ENCODE assay signal across 18 cellular contexts in genomic region chr10:75115137-75115536, GRCh38. TPM values are rescaled to one million over a fixed set of nuclear protein-coding genes. Genes with fewer than 3 reads are reported as not detected.
DNase-seq lines count a peak whose midpoint lies in the region; ATAC-seq, FAIRE-seq and TF ChIP-seq lines count a peak whose summit lies in the region.
"Had no signal": no experiment of that assay in that cellular context is flagged by ENCODE, and none has a peak within 500 bp of the region (broad histone marks: within the 10 kb centered on the region; RNA-seq: fewer than 3 reads in every experiment).

No MANE protein-coding gene starts in this region.

- H3K4me2 ChIP-seq in BLaER1, result peak overlapping the region; percentile 54

- TF ChIP-seq POLR2A in H54 (IDR thresholded peaks at IDR 0.05; ENCODE audit: low read depth, low read length), result no peak

- peaks cover 10% of the 10 kb centered on the region for H3K36me3 Mint-ChIP-seq in activated T-helper 1 cell treated with anti-CD3 and anti-CD28 coated beads, Interleukin-12 subunit alpha, Interleukin-12 subunit beta, Interleukin-2, Interleukin-4 antibody, amounts not matched to agents 30 ng/mL and 10 ng/mL and 1 ng/mL, durations not matched to agents 14 hours and 24 hours and 36 hours (ENCODE audit: low read depth)
- H3K36me3 Mint-ChIP-seq in memory B cell, result peaks cover 2% of the 10 kb centered on the region
- H3K36me3 Mint-ChIP-seq in activated CD4-positive, alpha-beta T cell treated with anti-CD3 and anti-CD28 coated beads, Interleukin-2, amount 10 ng/mL, durations not matched to agents 24 days and 14 days (ENCODE audit: low read depth), result peaks cover 11% of the 10 kb centered on the region

- no peaks in the 10 kb centered on the region for H3K9me3 Mint-ChIP-seq in activated T-helper 1 cell treated with anti-CD3 and anti-CD28 coated beads, Interleukin-12 subunit alpha, Interleukin-12 subunit beta, Interleukin-2, Interleukin-4 antibody, amounts not matched to agents 30 ng/mL and 10 ng/mL and 1 ng/mL, durations not matched to agents 14 hours and 24 hours and 36 hours
- no peaks in the 10 kb centered on the region for H3K9me3 Mint-ChIP-seq in memory B cell
- H3K9me3 Mint-ChIP-seq in activated CD4-positive, alpha-beta T cell treated with anti-CD3 and anti-CD28 coated beads, Interleukin-2, amount 10 ng/mL, durations not matched to agents 24 days and 14 days, result no peaks in the 10 kb centered on the region
- H3K9me3 Mint-ChIP-seq: activated T-cell treated with anti-CD3 and anti-CD28 coated beads, Interleukin-2, amount 50 U/mL, for 4 hours had no signal

- no peaks in the 10 kb centered on the region for H3K27me3 Mint-ChIP-seq in activated T-helper 1 cell treated with anti-CD3 and anti-CD28 coated beads, Interleukin-12 subunit alpha, Interleukin-12 subunit beta, Interleukin-2, Interleukin-4 antibody, amounts not matched to agents 30 ng/mL and 10 ng/mL and 1 ng/mL, durations not matched to agents 14 hours and 24 hours and 36 hours (ENCODE audit: insufficient read depth)
- H3K27me3 Mint-ChIP-seq in memory B cell, result no peaks in the 10 kb centered on the region
- no peaks in the 10 kb centered on the region for H3K27me3 Mint-ChIP-seq in activated CD4-positive, alpha-beta T cell treated with anti-CD3 and anti-CD28 coated beads, Interleukin-2, amount 10 ng/mL, durations not matched to agents 24 days and 14 days
- H3K27me3 Mint-ChIP-seq: B cell had no signal

- no peak overlapping the region for H3K9ac ChIP-seq in BLaER1

- intact Hi-C loops in activated T-helper 1 cell treated with anti-CD3 and anti-CD28 coated beads, Interleukin-12 subunit alpha, Interleukin-12 subunit beta, Interleukin-2, Interleukin-4 antibody, amounts not matched to agents 30 ng/mL and 10 ng/mL and 1 ng/mL, durations not matched to agents 14 hours and 24 hours and 36 hours (cut with micrococcal nuclease), result no loop called here
- intact Hi-C loops in activated CD4-positive, alpha-beta T cell treated with anti-CD3 and anti-CD28 coated beads, Interleukin-2, amount 10 ng/mL, durations not matched to agents 24 days and 14 days (cut with micrococcal nuclease), result loop anchor here (10.0 kb wide), 1 partner anchor 940 kb away; no protein-coding TSS in a partner anchor

- no peak overlapping the region for H3K4me3 ChIP-seq in BLaER1
- H3K4me3 ChIP-seq: body of pancreas had no signal

- H3K9me3 ChIP-seq in BLaER1, result no peaks in the 10 kb centered on the region
- H3K9me3 ChIP-seq: body of pancreas had no signal

- no peak overlapping the region for H3K27ac ChIP-seq in BLaER1
- H3K27ac ChIP-seq: body of pancreas, epithelial cell of prostate, VCaP had no signal

- no peak for DNase-seq in H54 (ENCODE audit: insufficient read length, low spot score)
- DNase-seq in activated T-helper 1 cell treated with anti-CD3 and anti-CD28 coated beads, Interleukin-12 subunit alpha, Interleukin-12 subunit beta, Interleukin-2, Interleukin-4 antibody, amounts not matched to agents 30 ng/mL and 10 ng/mL and 1 ng/mL, durations not matched to agents 14 hours and 24 hours and 36 hours (ENCODE audit: low spot score), result no peak
- DNase-seq in memory B cell (ENCODE audit: low spot score in 2 of 2), result no peak
- DNase-seq in activated CD8-positive, alpha-beta memory T cell treated with anti-CD3 and anti-CD28 coated beads, Interleukin-2, amount 50 U/mL, for 48 hours, result no peak
- DNase-seq in stimulated activated CD8-positive, alpha-beta memory T cell treated with anti-CD3 and anti-CD28 coated beads, Interleukin-4, amount 100 ng/mL, for 48 hours, result no peak
- DNase-seq in activated CD4-positive, alpha-beta T cell treated with anti-CD3 and anti-CD28 coated beads, Interleukin-2, amount 10 ng/mL, durations not matched to agents 24 days and 14 days, result no peak
- DNase-seq: activated T-cell treated with anti-CD3 and anti-CD28 coated beads, Interleukin-2, amount 50 U/mL, for 4 hours; body of pancreas; stimulated activated CD4-positive, alpha-beta T cell treated with anti-CD3 and anti-CD28 coated beads, Interleukin-4, amount 100 ng/mL, for 4 hours; stimulated activated naive CD8-positive, alpha-beta T cell treated with anti-CD3 and anti-CD28 coated beads, Interleukin-15, Interleukin-2, amounts not matched to agents 100 U/mL and 50 U/mL, for 24 hours had no signal

- ATAC-seq in memory B cell (ENCODE audit: low read depth), result no peak
- no peak for ATAC-seq in GM21786 (IDR thresholded peaks at IDR 0.05; ENCODE audit: unreplicated experiment)
- ATAC-seq: activated T-cell treated with anti-CD3 and anti-CD28 coated beads, Interleukin-2, amount 50 U/mL, for 4 hours; body of pancreas; HepG2; stimulated activated naive CD8-positive, alpha-beta T cell treated with anti-CD3 and anti-CD28 coated beads, Interleukin-15, Interleukin-2, amounts not matched to agents 100 U/mL and 50 U/mL, for 24 hours had no signal

- peak overlapping the region; percentile 31 for H3K27ac Mint-ChIP-seq in activated T-helper 1 cell treated with anti-CD3 and anti-CD28 coated beads, Interleukin-12 subunit alpha, Interleukin-12 subunit beta, Interleukin-2, Interleukin-4 antibody, amounts not matched to agents 30 ng/mL and 10 ng/mL and 1 ng/mL, durations not matched to agents 14 hours and 24 hours and 36 hours
- peak overlapping the region; percentile 42 for H3K27ac Mint-ChIP-seq in memory B cell
- H3K27ac Mint-ChIP-seq in activated CD4-positive, alpha-beta T cell treated with anti-CD3 and anti-CD28 coated beads, Interleukin-2, amount 10 ng/mL, durations not matched to agents 24 days and 14 days, result no peak overlapping the region
- H3K27ac Mint-ChIP-seq: B cell had no signal

- peak; percentile 23 for FAIRE-seq in H54 (lab: Jason Lieb, UNC)
- FAIRE-seq: G401.6, GM18507, HepG2 had no signal

- H3K36me3 ChIP-seq in BLaER1, result no peaks in the 10 kb centered on the region

- H3K4me3 Mint-ChIP-seq in activated T-helper 1 cell treated with anti-CD3 and anti-CD28 coated beads, Interleukin-12 subunit alpha, Interleukin-12 subunit beta, Interleukin-2, Interleukin-4 antibody, amounts not matched to agents 30 ng/mL and 10 ng/mL and 1 ng/mL, durations not matched to agents 14 hours and 24 hours and 36 hours, result no peak overlapping the region
- H3K4me3 Mint-ChIP-seq in memory B cell, result no peak overlapping the region
- no peak overlapping the region for H3K4me3 Mint-ChIP-seq in activated CD4-positive, alpha-beta T cell treated with anti-CD3 and anti-CD28 coated beads, Interleukin-2, amount 10 ng/mL, durations not matched to agents 24 days and 14 days
- H3K4me3 Mint-ChIP-seq: activated T-cell treated with anti-CD3 and anti-CD28 coated beads, Interleukin-2, amount 50 U/mL, for 4 hours; B cell had no signal

- H3K27me3 ChIP-seq in BLaER1, result no peaks in the 10 kb centered on the region
- H3K27me3 ChIP-seq: body of pancreas had no signal

- peaks cover 44% of the 10 kb centered on the region for H3K4me1 ChIP-seq in BLaER1

- H4K20me1 ChIP-seq in BLaER1, result peaks cover 76% of the 10 kb centered on the region

- H3K4me1 Mint-ChIP-seq in activated T-helper 1 cell treated with anti-CD3 and anti-CD28 coated beads, Interleukin-12 subunit alpha, Interleukin-12 subunit beta, Interleukin-2, Interleukin-4 antibody, amounts not matched to agents 30 ng/mL and 10 ng/mL and 1 ng/mL, durations not matched to agents 14 hours and 24 hours and 36 hours (ENCODE audit: low read depth), result peaks cover 49% of the 10 kb centered on the region
- H3K4me1 Mint-ChIP-seq in memory B cell, result peaks cover 19% of the 10 kb centered on the region
- peaks cover 34% of the 10 kb centered on the region for H3K4me1 Mint-ChIP-seq in activated CD4-positive, alpha-beta T cell treated with anti-CD3 and anti-CD28 coated beads, Interleukin-2, amount 10 ng/mL, durations not matched to agents 24 days and 14 days

RNA-seq across cellular contexts. Expression of gene SAMD8, which starts 3.7 kb away (rescaled TPM):
- total RNA-seq in activated T-helper 1 cell treated with anti-CD3 and anti-CD28 coated beads, Interleukin-12 subunit alpha, Interleukin-12 subunit beta, Interleukin-2, Interleukin-4 antibody, amounts not matched to agents 30 ng/mL and 10 ng/mL and 1 ng/mL, durations not matched to agents 14 hours and 24 hours and 36 hours, result 16.2 and 16.5 TPM in 2 replicates
- 17.7 and 17.9 TPM in 2 replicates for total RNA-seq in activated CD4-positive, alpha-beta T cell treated with anti-CD3 and anti-CD28 coated beads, Interleukin-2, amount 10 ng/mL, durations not matched to agents 24 days and 14 days
